ENCODE assay signal across 1 cellular context in the genomic region with DNA sequence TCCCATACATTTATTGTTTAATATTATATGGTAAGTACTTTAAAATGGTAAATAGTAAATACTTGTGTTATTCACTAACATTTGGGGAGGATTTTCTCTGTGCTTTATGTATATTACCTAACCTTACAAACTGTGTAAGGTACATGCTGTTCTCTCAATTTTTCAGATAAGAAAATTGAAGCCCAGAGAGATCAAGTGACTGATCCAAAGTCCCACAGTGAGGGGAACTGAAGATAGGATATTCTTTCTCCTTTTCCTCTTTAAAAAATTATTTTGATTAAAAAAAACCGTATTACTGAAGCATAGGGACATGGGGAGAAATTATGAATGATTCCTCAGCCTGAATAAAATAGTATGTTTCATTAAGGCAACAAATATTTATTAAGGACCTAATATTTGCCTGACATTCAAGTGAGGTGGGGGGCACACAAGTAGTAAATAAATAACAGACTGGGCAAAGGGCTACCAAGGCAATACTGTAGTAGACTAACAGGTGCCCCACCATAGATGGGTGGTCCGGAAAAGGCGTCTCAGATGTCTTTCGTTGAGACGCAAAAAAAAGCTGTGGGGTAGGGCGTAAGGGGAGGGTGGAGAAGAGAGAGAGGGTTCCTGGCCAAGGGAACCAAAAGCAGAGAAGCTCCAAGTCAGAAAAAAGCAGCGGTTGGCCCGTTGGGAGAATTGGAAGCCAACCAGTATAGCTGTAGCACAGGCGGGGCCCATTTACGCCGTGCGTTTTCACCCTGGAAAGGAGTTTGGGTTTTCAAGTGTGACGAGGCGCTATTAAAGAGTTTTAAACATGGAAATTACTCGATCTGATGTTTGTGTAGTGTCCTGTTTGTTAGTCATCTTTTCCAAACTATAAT.
TF ChIP-seq lines count a peak whose summit lies in the region.

No MANE protein-coding gene starts in this region.

TF ChIP-seq in K562, 482 proteins besides CTCF, POLR2A, EP300 and RAD21 (continued from another document):
- TF ChIP-seq, protein P1, sequence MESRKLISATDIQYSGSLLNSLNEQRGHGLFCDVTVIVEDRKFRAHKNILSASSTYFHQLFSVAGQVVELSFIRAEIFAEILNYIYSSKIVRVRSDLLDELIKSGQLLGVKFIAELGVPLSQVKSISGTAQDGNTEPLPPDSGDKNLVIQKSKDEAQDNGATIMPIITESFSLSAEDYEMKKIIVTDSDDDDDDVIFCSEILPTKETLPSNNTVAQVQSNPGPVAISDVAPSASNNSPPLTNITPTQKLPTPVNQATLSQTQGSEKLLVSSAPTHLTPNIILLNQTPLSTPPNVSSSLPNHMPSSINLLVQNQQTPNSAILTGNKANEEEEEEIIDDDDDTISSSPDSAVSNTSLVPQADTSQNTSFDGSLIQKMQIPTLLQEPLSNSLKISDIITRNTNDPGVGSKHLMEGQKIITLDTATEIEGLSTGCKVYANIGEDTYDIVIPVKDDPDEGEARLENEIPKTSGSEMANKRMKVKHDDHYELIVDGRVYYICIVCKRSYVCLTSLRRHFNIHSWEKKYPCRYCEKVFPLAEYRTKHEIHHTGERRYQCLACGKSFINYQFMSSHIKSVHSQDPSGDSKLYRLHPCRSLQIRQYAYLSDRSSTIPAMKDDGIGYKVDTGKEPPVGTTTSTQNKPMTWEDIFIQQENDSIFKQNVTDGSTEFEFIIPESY (CRISPR knock-in tag; IDR thresholded peaks at IDR 0.05) = no peak
- 0 out of 2 replicates have a peak, but pooled peaks have one; percentile 17 for TF ChIP-seq ZEB2 (IDR thresholded peaks at IDR 0.05)
